ENCODE assay signal across 8 cellular contexts in genomic region chr15:82530606-82531379, GRCh38. TPM values are rescaled to one million over a fixed set of nuclear protein-coding genes. Genes with fewer than 3 reads are reported as not detected.
A peak's percentile ranks its signal among the peaks of the same experiment; 100 is the strongest.
DNase-seq lines count a peak whose midpoint lies in the region; ATAC-seq and TF ChIP-seq lines count a peak whose summit lies in the region.

No MANE protein-coding gene starts in this region.

- no peaks in the 10 kb centered on the region for H3K9me2 ChIP-seq in Karpas-422 (replicated peaks; ENCODE audit: insufficient read depth, low read length)

- peak overlapping the region; percentile 30; the same call in 1 of the 2 replicates for H3K9ac ChIP-seq in Karpas-422 (ENCODE audit: low read length)

- ATAC-seq in GM21529 (IDR thresholded peaks at IDR 0.05; ENCODE audit: unreplicated experiment): peak; percentile 84
- ATAC-seq in activated T-cell treated with anti-CD3 and anti-CD28 coated beads, Interleukin-2, amount 50 U/mL, for 72 hours (replicated peaks in 1 of 2): peak; percentile 68 to 78
- ATAC-seq in gastroesophageal sphincter: peak; percentile 92

- H3K27ac ChIP-seq in C4-2B (peak overlapping the region; percentile 31), Karpas-422 (ENCODE audit: low read length) (no peak overlapping the region), gastroesophageal sphincter (peak overlapping the region in 2 of 4 donors; percentile 24 to 46)

- H3K9me3 ChIP-seq in Karpas-422 (ENCODE audit: low read length) (no peaks in the 10 kb centered on the region), gastroesophageal sphincter (no peaks in the 10 kb centered on the region)

- TF ChIP-seq POLR2A in gastroesophageal sphincter (IDR thresholded peaks at IDR 0.05): no peak

- H3K79me2 ChIP-seq in Karpas-422 (ENCODE audit: low read length): no peaks in the 10 kb centered on the region

- H3K4me3 ChIP-seq in Karpas-422 (ENCODE audit: low read length) (no peak overlapping the region), gastroesophageal sphincter (no peak overlapping the region)

- TF ChIP-seq EP300 in gastroesophageal sphincter (IDR thresholded peaks at IDR 0.05): no peak

- H3K27me3 ChIP-seq in Karpas-422 (ENCODE audit: low read length): no peaks in the 10 kb centered on the region
- H3K27me3 ChIP-seq in gastroesophageal sphincter: no peaks in the 10 kb centered on the region

- peaks cover 19% of the 10 kb centered on the region for H3K4me1 Mint-ChIP-seq in activated T-cell treated with anti-CD3 and anti-CD28 coated beads, Interleukin-2, amount 50 U/mL, for 72 hours (ENCODE audit: low read depth)

- peak; percentile 79 for DNase-seq in Karpas-422
- DNase-seq in activated T-cell treated with anti-CD3 and anti-CD28 coated beads, Interleukin-2, amount 50 U/mL, for 72 hours: peak; percentile 76 to 78
- DNase-seq in posterior vena cava (ENCODE audit: low spot score): peak; percentile 88
- no peak for DNase-seq in NCI-H2227 treated with DMSO at 0.1 percent for 48 hours (lab: John Stamatoyannopoulos, UW)
- DNase-seq in NCI-H187 (lab: John Stamatoyannopoulos, UW): no peak

- peaks cover 3 to 12% of the 10 kb centered on the region in 2 donors for H3K36me3 Mint-ChIP-seq in activated T-cell treated with anti-CD3 and anti-CD28 coated beads, Interleukin-2, amount 50 U/mL, for 72 hours (ENCODE audit: insufficient read depth in 2 of 2)

- peaks cover 3% of the 10 kb centered on the region; the same call in 1 of the 2 replicates for H3K36me3 ChIP-seq in Karpas-422 (ENCODE audit: insufficient read depth, low read length)
- H3K36me3 ChIP-seq in gastroesophageal sphincter: peaks cover 0 to 35% of the 10 kb centered on the region in 2 donors

- no peaks in the 10 kb centered on the region for H3K27me3 Mint-ChIP-seq in activated T-cell treated with anti-CD3 and anti-CD28 coated beads, Interleukin-2, amount 50 U/mL, for 72 hours (ENCODE audit: low read depth)

- H3K4me1 ChIP-seq in Karpas-422 (ENCODE audit: low read length) (peaks cover 10% of the 10 kb centered on the region), gastroesophageal sphincter (peaks cover 0 to 10% (median 0%) of the 10 kb centered on the region in 3 donors)

- TF ChIP-seq CTCF in C4-2B (conservative IDR thresholded peaks at IDR 0.05): peak; percentile 97
- TF ChIP-seq CTCF in gastroesophageal sphincter (IDR thresholded peaks at IDR 0.05): peak; percentile 53 to 86 (median 66)

- H3K9me3 Mint-ChIP-seq in activated T-cell treated with anti-CD3 and anti-CD28 coated beads, Interleukin-2, amount 50 U/mL, for 72 hours: no peaks in the 10 kb centered on the region

- H3K4me2 ChIP-seq in Karpas-422 (ENCODE audit: low read depth, low read length, poor library complexity, severe bottlenecking): no peak overlapping the region

- no peak overlapping the region for H3K27ac Mint-ChIP-seq in activated T-cell treated with anti-CD3 and anti-CD28 coated beads, Interleukin-2, amount 50 U/mL, for 72 hours

- intact Hi-C loops in posterior vena cava (cut with DNase I): loop anchor here (10.0 kb wide), 1 partner anchor 474 kb away; no protein-coding TSS in a partner anchor

- WGBS in gastroesophageal sphincter (ENCODE audit: low coverage in 1 of 2), 2 donors: 0% methylated on average over 1 of the region's 10 CpGs; no CpG with 5 or more reads in 1 of the 2 donors

- H2AFZ ChIP-seq in Karpas-422 (ENCODE audit: low read length): no peak overlapping the region

- H4K20me1 ChIP-seq in Karpas-422 (ENCODE audit: insufficient read depth, low read depth, low read length): peaks cover 5% of the 10 kb centered on the region; the same call in 1 of the 2 replicates

- peak overlapping the region; percentile 43 to 64 for H3K4me3 Mint-ChIP-seq in activated T-cell treated with anti-CD3 and anti-CD28 coated beads, Interleukin-2, amount 50 U/mL, for 72 hours

RNA-seq across cellular contexts. Expression of gene RPS17, which starts 9.5 kb away (rescaled TPM):
- 5,063 and 5,133 TPM in 2 replicates for total RNA-seq in Karpas-422 (2014; rRNA removed; shearing (Covaris generic); ENCODE audit: low replicate concordance)
- 1,000 to 10,000 TPM; 2,812 to 2,932 TPM for total RNA-seq in activated T-cell treated with anti-CD3 and anti-CD28 coated beads, Interleukin-2, amount 50 U/mL, for 72 hours
- total RNA-seq in gastroesophageal sphincter (1,000 to 10,000 TPM in 3 of 4 donors, 100 to 1,000 TPM in 1; 845 to 2,591 (median 2,334) TPM), posterior vena cava (1,000 to 10,000 TPM; 1,284 to 1,450 TPM)

Comparison
In these comparisons a context has a peak if more than half of its experiments do, and no peak if none do; other contexts are left out.
1. DNase-seq: peak in Karpas-422 (single experiment), activated T-cell treated with anti-CD3 and anti-CD28 coated beads, Interleukin-2, amount 50 U/mL, for 72 hours (2 of 2) and posterior vena cava (single experiment); none in NCI-H2227 treated with DMSO at 0.1 percent for 48 hours (single experiment) and NCI-H187 (0 of 2).
2. Peak in every context shown above with its lines, with median percentiles within 50 percentile points of each other: ATAC-seq.